Comparison of ENCODE assay signal across 16 cellular contexts in genomic region chr18:55551227-55551626, GRCh38. TPM values are rescaled to one million over a fixed set of nuclear protein-coding genes. Genes with fewer than 3 reads are reported as not detected.
DNase-seq lines count a peak whose midpoint lies in the region; ATAC-seq, FAIRE-seq and TF ChIP-seq lines count a peak whose summit lies in the region.
"Had no signal": no experiment of that assay in that cellular context is flagged by ENCODE, and none has a peak within 500 bp of the region (broad histone marks: within the 10 kb centered on the region; RNA-seq: fewer than 3 reads in every experiment).

No MANE protein-coding gene starts in this region.

- no peaks in the 10 kb centered on the region for H3K27me3 ChIP-seq in Caco-2 (replicated peaks; ENCODE audit: control insufficient read depth, insufficient read depth, low read length)
- no peaks in the 10 kb centered on the region for H3K27me3 ChIP-seq in IMR-90 (ENCODE audit: control insufficient read depth, insufficient read depth, low read length)
- no peaks in the 10 kb centered on the region for H3K27me3 ChIP-seq in bronchial epithelial cell (ENCODE audit: control insufficient read depth, insufficient read depth, low read length)
- H3K27me3 ChIP-seq in trophoblast cell (ENCODE audit: insufficient read depth, low read length), result no peaks in the 10 kb centered on the region

- H2BK120ac ChIP-seq in IMR-90 (ENCODE audit: low read depth, low read length) (no peak overlapping the region), trophoblast cell (ENCODE audit: insufficient read depth, low read length, poor library complexity) (no peak overlapping the region)

- TF ChIP-seq RAD21 in IMR-90 (IDR thresholded peaks at IDR 0.05; ENCODE audit: low read length), result no peak

- H3K27ac Mint-ChIP-seq in Caco-2 (ENCODE audit: unreplicated experiment), result peak overlapping the region; percentile 12
- H3K27ac Mint-ChIP-seq: B cell; CD4-positive, alpha-beta memory T cell had no signal

- H4K91ac ChIP-seq in IMR-90 (ENCODE audit: insufficient read depth, low read depth, low read length) (no peak overlapping the region), trophoblast cell (ENCODE audit: low read depth, low read length) (no peak overlapping the region)

- peaks cover 4% of the 10 kb centered on the region for H3K79me2 ChIP-seq in trophoblast cell (ENCODE audit: control insufficient read depth, insufficient read depth, low read length, poor library complexity)

- H2AFZ ChIP-seq in IMR-90 (replicated peaks; ENCODE audit: low read length, poor library complexity) (no peak overlapping the region), trophoblast cell (ENCODE audit: insufficient read depth, low read length, poor library complexity) (no peak overlapping the region)
- H2AFZ ChIP-seq: GM23338 had no signal

- 0 out of 2 replicates have a peak overlapping the region, but pooled peaks have one; percentile 17 for H3K14ac ChIP-seq in IMR-90 (replicated peaks; ENCODE audit: low read depth, low read length)
- H3K14ac ChIP-seq in trophoblast cell (ENCODE audit: low read length), result no peak overlapping the region

- H3K23ac ChIP-seq in IMR-90 (ENCODE audit: low read depth, low read length) (no peak overlapping the region), trophoblast cell (ENCODE audit: low read length) (no peak overlapping the region)

- in situ Hi-C loops in IMR-90 (cut with MboI; ENCODE audit: low sequenced_read_pairs), result no loop called here

- H3K4ac ChIP-seq in IMR-90 (ENCODE audit: low read depth, low read length), result no peak overlapping the region
- peak overlapping the region; percentile 91 for H3K4ac ChIP-seq in trophoblast cell (ENCODE audit: low read depth, low read length)

- H2BK5ac ChIP-seq in IMR-90 (ENCODE audit: low read depth, low read length, poor library complexity, severe bottlenecking), result no peak overlapping the region
- peak overlapping the region; percentile 17 for H2BK5ac ChIP-seq in trophoblast cell (ENCODE audit: low read depth, low read length, poor library complexity)

- H3K4me1 Mint-ChIP-seq in Caco-2 (ENCODE audit: low read depth, unreplicated experiment), result no peaks in the 10 kb centered on the region
- H3K4me1 Mint-ChIP-seq: CD4-positive, alpha-beta memory T cell had no signal

- H3K4me1 ChIP-seq in Caco-2 (no peaks in the 10 kb centered on the region), IMR-90 (ENCODE audit: control insufficient read depth, insufficient read depth, low read length) (peaks cover 8% of the 10 kb centered on the region), trophoblast cell (ENCODE audit: control insufficient read depth in 1 of 2, insufficient read depth in 2 of 2, low read length in 2 of 2) (peaks cover 0 to 10% of the 10 kb centered on the region in 2 experiments)

- TF ChIP-seq CTCF in Caco-2 (IDR thresholded peaks at IDR 0.05; ENCODE audit: insufficient read depth in 1 of 2, low read depth in 1 of 2, low read length in 1 of 2, severe bottlenecking in 1 of 2, unreplicated experiment in 1 of 2), result no peak
- no peak for TF ChIP-seq CTCF in IMR-90 (conservative IDR thresholded peaks at IDR 0.05; ENCODE audit: low read depth, low read length)
- TF ChIP-seq CTCF in bronchial epithelial cell (IDR thresholded peaks at IDR 0.05; ENCODE audit: insufficient read depth, low read length, severe bottlenecking), result no peak

- no peaks in the 10 kb centered on the region for H3K27me3 Mint-ChIP-seq in Caco-2 (ENCODE audit: insufficient read depth, unreplicated experiment)
- H3K27me3 Mint-ChIP-seq: CD4-positive, alpha-beta memory T cell had no signal

- no peak overlapping the region for H4K5ac ChIP-seq in IMR-90 (ENCODE audit: low read depth, low read length)

- H3K4me2 ChIP-seq in IMR-90 (ENCODE audit: low read depth, low read length), result no peak overlapping the region
- no peak overlapping the region for H3K4me2 ChIP-seq in trophoblast cell (ENCODE audit: low read length)
- H3K4me2 ChIP-seq: GM23338 had no signal

- intact Hi-C loops in Caco-2 (cut with micrococcal nuclease; ENCODE audit: unreplicated experiment), result no loop called here
- intact Hi-C loops in IMR-90 (cut with micrococcal nuclease), result no loop called here

- H3K36me3 Mint-ChIP-seq in Caco-2 (ENCODE audit: insufficient read depth, unreplicated experiment), result no peaks in the 10 kb centered on the region
- H3K36me3 Mint-ChIP-seq: CD4-positive, alpha-beta memory T cell had no signal

- DNase-seq in Caco-2 (no peak), IMR-90 (no peak), bronchial epithelial cell (ENCODE audit: low read depth) (no peak), trophoblast cell (no peak), GF-D8 (lab: John Stamatoyannopoulos, UW) (no peak), H4 (ENCODE audit: low spot score) (no peak)
- DNase-seq: CD4-positive, alpha-beta memory T cell; DND-41; GDM1 had no signal

- no peak overlapping the region for H2BK15ac ChIP-seq in IMR-90 (ENCODE audit: low read depth, low read length)

- H3K9me1 ChIP-seq in IMR-90 (ENCODE audit: insufficient read depth, low read length), result peaks cover 13% of the 10 kb centered on the region

- FAIRE-seq in bronchial epithelial cell (lab: Jason Lieb, UNC), result peak; percentile 70
- FAIRE-seq: A204.1, GM18507 had no signal

- H2AK5ac ChIP-seq in IMR-90 (ENCODE audit: low read depth, low read length), result no peak overlapping the region
- no peak overlapping the region for H2AK5ac ChIP-seq in trophoblast cell (ENCODE audit: low read length)

- no peak overlapping the region for H2AK9ac ChIP-seq in IMR-90 (replicated peaks; ENCODE audit: low read depth, low read length, poor library complexity)

- H3K27ac ChIP-seq in IMR-90 (ENCODE audit: insufficient read depth, low read length) (no peak overlapping the region), trophoblast cell (ENCODE audit: low read depth, low read length) (no peak overlapping the region)
- H3K27ac ChIP-seq: C4-2B had no signal

- H4K8ac ChIP-seq in IMR-90 (ENCODE audit: low read depth in 2 of 2, low read length in 2 of 2) (no peak overlapping the region), trophoblast cell (ENCODE audit: low read depth, low read length) (no peak overlapping the region)

- POLR2A ChIA-PET in Caco-2 (lab: Charles Lee), result no interaction called here
- POLR2A ChIA-PET in IMR-90 (lab: Charles Lee; ENCODE audit: unreplicated experiment), result no interaction called here

- no peak for TF ChIP-seq POLR2A in IMR-90 (IDR thresholded peaks at IDR 0.05; ENCODE audit: low read depth, low read length)

- H2BK20ac ChIP-seq in IMR-90 (ENCODE audit: low read depth, low read length), result no peak overlapping the region

- no peak overlapping the region for H3K56ac ChIP-seq in IMR-90 (ENCODE audit: extremely low read depth, insufficient read depth, low read length)

- peaks cover 5% of the 10 kb centered on the region; the same call in 1 of the 2 replicates for H4K20me1 ChIP-seq in IMR-90 (ENCODE audit: insufficient read depth, low read length)

- H3K18ac ChIP-seq in IMR-90 (ENCODE audit: low read depth, low read length) (no peak overlapping the region), trophoblast cell (ENCODE audit: low read length) (peak overlapping the region; percentile 91)

- H4K12ac ChIP-seq in trophoblast cell (ENCODE audit: low read depth, low read length), result no peak overlapping the region

- H3K79me1 ChIP-seq in IMR-90 (ENCODE audit: low read depth in 1 of 2, low read length in 2 of 2), result peaks cover 23 to 64% of the 10 kb centered on the region in 2 experiments
- H3K79me1 ChIP-seq in trophoblast cell (ENCODE audit: low read length), result no peaks in the 10 kb centered on the region

- no peak overlapping the region for H3K9ac ChIP-seq in IMR-90 (ENCODE audit: low read depth, low read length)
- H3K9ac ChIP-seq in trophoblast cell (ENCODE audit: low read length), result no peak overlapping the region

- no peak overlapping the region for H2BK12ac ChIP-seq in trophoblast cell (ENCODE audit: low read length)

- CTCF ChIA-PET in Caco-2 (lab: Charles Lee), result no interaction called here
- CTCF ChIA-PET in IMR-90 (lab: Yijun Ruan, JAX), result no interaction called here

- H3K9me3 ChIP-seq in Caco-2 (no peaks in the 10 kb centered on the region), IMR-90 (ENCODE audit: control insufficient read depth, insufficient read depth, low read length) (no peaks in the 10 kb centered on the region), trophoblast cell (ENCODE audit: insufficient read depth, low read depth, low read length) (no peaks in the 10 kb centered on the region)
- H3K9me3 ChIP-seq: HAP-1 had no signal

- H3K4me3 Mint-ChIP-seq in Caco-2 (ENCODE audit: unreplicated experiment), result no peak overlapping the region
- H3K4me3 Mint-ChIP-seq: B cell; CD4-positive, alpha-beta memory T cell; GM23338 had no signal

- H3K4me3 ChIP-seq in Caco-2 (ENCODE audit: low read depth, low read length) (no peak overlapping the region), IMR-90 (ENCODE audit: insufficient read depth, low read depth, low read length) (no peak overlapping the region), bronchial epithelial cell (ENCODE audit: low read depth, low read length) (no peak overlapping the region), trophoblast cell (ENCODE audit: low read depth, low read length) (no peak overlapping the region)
- H3K4me3 ChIP-seq: GM23338, HAP-1 had no signal

- dilution Hi-C loops in IMR-90 (cut with HindIII; ENCODE audit: low sequenced_read_pairs, unreplicated experiment), result no loop called here

- BruUV-seq in Caco-2 (replicated peaks; lab: Mats Ljungman, UMichigan), result no TSS peak
- BruUV-seq in IMR-90 (replicated peaks; lab: Mats Ljungman, UMichigan), result no TSS peak

- WGBS in IMR-90 (ENCODE audit: extremely low coverage in 2 of 2, insufficient read length in 1 of 2), 2 experiments, result 96% methylated on average over 6 of the region's 8 CpGs; no CpG with 5 or more reads in 1 of the 2 experiments
- WGBS in trophoblast cell (ENCODE audit: extremely low coverage, insufficient coverage, insufficient read length), result no CpG with 5 or more reads among the region's 8 CpGs

- ATAC-seq in IMR-90 (ENCODE audit: low read depth) (no peak), HG03460 (IDR thresholded peaks at IDR 0.05; ENCODE audit: unreplicated experiment) (no peak)
- ATAC-seq: GM23338 had no signal

- no peaks in the 10 kb centered on the region for H3K9me3 Mint-ChIP-seq in Caco-2 (ENCODE audit: unreplicated experiment)
- H3K9me3 Mint-ChIP-seq: GM23338 had no signal

- no peaks in the 10 kb centered on the region for H3K36me3 ChIP-seq in Caco-2 (ENCODE audit: control insufficient read depth, insufficient read depth, low read length)
- peaks cover 3% of the 10 kb centered on the region; the same call in 1 of the 2 replicates for H3K36me3 ChIP-seq in IMR-90 (ENCODE audit: control insufficient read depth, insufficient read depth, low read length)
- no peaks in the 10 kb centered on the region for H3K36me3 ChIP-seq in bronchial epithelial cell (ENCODE audit: control insufficient read depth, insufficient read depth, low read length)
- peaks cover 7 to 12% of the 10 kb centered on the region in 2 experiments for H3K36me3 ChIP-seq in trophoblast cell (ENCODE audit: control insufficient read depth in 1 of 2, insufficient read depth in 2 of 2, low read length in 2 of 2)
- H3K36me3 ChIP-seq: HAP-1 had no signal

RNA-seq across cellular contexts. Expression of gene TCF4, which starts 36.8 kb away (rescaled TPM):
- total RNA-seq in Caco-2 (2022) (93.7 and 103 TPM in 2 replicates), IMR-90 (2012; rRNA removed) (83.9 and 87.1 TPM in 2 replicates), bronchial epithelial cell (4.5 and 10.0 TPM in 2 replicates)
- polyA plus RNA-seq in IMR-90 (2012; rRNA removed), result 29.0 and 30.0 TPM in 2 replicates
- 9.9 and 15.3 TPM in 2 replicates for polyA plus RNA-seq in IMR-90 (2012; cell fraction: cytosol; rRNA removed)
- 22.4 and 46.6 TPM in 2 replicates for polyA plus RNA-seq in IMR-90 (2012; cell fraction: nucleus; rRNA removed; ENCODE audit: low replicate concordance)
- 71.8 and 73.1 TPM in 2 replicates for polyA plus RNA-seq in trophoblast cell (2013)
- 17.1 and 30.7 TPM in 2 replicates for total RNA-seq in H4 (2014; rRNA removed; shearing (Covaris generic))
